Comparison of ENCODE assay signal across 27 cellular contexts in the genomic region with DNA sequence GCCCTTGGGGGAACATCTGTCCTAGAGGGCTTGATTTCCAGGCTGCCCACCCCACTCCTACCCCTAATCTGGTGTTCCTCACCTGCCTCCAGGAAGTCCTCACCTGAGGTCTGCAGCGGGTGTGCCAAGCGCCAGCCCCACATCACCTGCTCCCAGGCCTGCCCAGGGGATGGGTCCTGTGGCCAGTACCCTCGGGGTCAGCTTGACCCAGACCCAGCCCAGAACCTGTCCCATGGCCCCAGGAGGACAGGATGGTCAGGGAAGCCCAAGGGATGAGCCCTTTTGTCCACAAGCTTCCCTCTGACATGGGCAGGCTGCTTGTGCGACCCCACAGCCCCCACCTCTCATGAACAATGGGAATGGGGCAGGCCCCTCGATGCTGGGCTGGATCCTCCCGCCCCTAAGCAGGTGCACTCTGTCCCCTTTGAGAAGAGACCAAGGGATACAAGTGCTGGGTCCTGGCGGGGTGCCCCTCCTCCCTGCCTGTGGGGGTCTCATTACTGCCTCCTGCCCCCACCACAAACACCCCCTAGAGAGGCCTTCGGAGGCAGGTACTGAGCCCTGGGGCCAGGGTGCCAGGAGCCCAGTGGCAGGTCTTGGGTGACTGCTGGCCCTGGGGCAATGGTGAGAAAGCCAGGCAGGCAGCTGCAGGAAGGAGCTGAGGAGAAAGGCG. TPM values are rescaled to one million over a fixed set of nuclear protein-coding genes. Genes with fewer than 3 reads are reported as not detected.
"Had no signal": no experiment of that assay in that cellular context is flagged by ENCODE, and none has a peak within 500 bp of the region (broad histone marks: within the 10 kb centered on the region; RNA-seq: fewer than 3 reads in every experiment).

No MANE protein-coding gene starts in this region.

- H3K27me3 ChIP-seq: adrenal gland, colonic mucosa, dorsolateral prefrontal cortex, ovary, tibial artery had no signal

- DNase-seq: activated CD4-positive, alpha-beta T cell treated with anti-CD3 and anti-CD28 coated beads for 48 hours; activated naive CD4-positive, alpha-beta T cell; activated T-cell treated with anti-CD3 and anti-CD28 coated beads, Interleukin-2, amount 50 U/mL, for 1 hour; adrenal gland; colonic mucosa; effector memory CD8-positive, alpha-beta T cell; foreskin melanocyte; head of caudate nucleus; mammary epithelial cell; stimulated activated CD4-positive, alpha-beta T cell treated with anti-CD3 and anti-CD28 coated beads, Interleukin-2, amount 100 ng/mL, for 48 hours; stimulated activated CD8-positive, alpha-beta memory T cell treated with anti-CD3 and anti-CD28 coated beads, Interleukin-4, amount 100 ng/mL, for 48 hours; stimulated activated naive CD4-positive, alpha-beta T cell treated with Interleukin-2 at 50 U/mL for 16 hours; substantia nigra; tibial artery had no signal

- H3K27me3 Mint-ChIP-seq: activated naive CD8-positive, alpha-beta T cell; activated T-helper 17 cell treated with anti-CD3 and anti-CD28 coated beads, Interleukin-2, amount 50 U/mL, for 72 hours; central memory CD8-positive, alpha-beta T cell; effector memory CD8-positive, alpha-beta T cell; naive thymus-derived CD8-positive, alpha-beta T cell had no signal

- H3K27ac Mint-ChIP-seq: activated naive CD8-positive, alpha-beta T cell; activated T-helper 17 cell treated with anti-CD3 and anti-CD28 coated beads, Interleukin-2, amount 50 U/mL, for 72 hours; mesothelial cell of epicardium; T-helper 1 cell treated with Interleukin-12 subunit alpha and Interleukin-12 subunit beta and Interleukin-4 antibody, amounts not matched to agents 30 μg/mL and 1 μg/mL, for 36 hours had no signal

- H3K36me3 Mint-ChIP-seq: activated naive CD8-positive, alpha-beta T cell; naive thymus-derived CD8-positive, alpha-beta T cell had no signal

- H3K4me3 Mint-ChIP-seq: central memory CD8-positive, alpha-beta T cell had no signal

- H3K9me3 ChIP-seq: adrenal gland, colonic mucosa, ovary, tibial artery had no signal

- H3K4me3 ChIP-seq: adrenal gland, colonic mucosa, ovary, smooth muscle cell, tibial artery had no signal

- H3K36me3 ChIP-seq: colonic mucosa, ovary had no signal

- H3K9me3 Mint-ChIP-seq: activated T-helper 17 cell treated with anti-CD3 and anti-CD28 coated beads, Interleukin-2, amount 50 U/mL, for 72 hours; central memory CD8-positive, alpha-beta T cell; effector memory CD8-positive, alpha-beta T cell; mesothelial cell of epicardium; naive thymus-derived CD8-positive, alpha-beta T cell; T-helper 1 cell treated with Interleukin-12 subunit alpha and Interleukin-12 subunit beta and Interleukin-4 antibody, amounts not matched to agents 30 μg/mL and 1 μg/mL, for 36 hours had no signal

- H3K27ac ChIP-seq: adrenal gland, colonic mucosa, dorsolateral prefrontal cortex, ovary, tibial artery had no signal

- ATAC-seq: activated T-helper 17 cell treated with anti-CD3 and anti-CD28 coated beads, Interleukin-2, amount 50 U/mL, for 72 hours; effector memory CD8-positive, alpha-beta T cell; esophagus mucosa; left colon; naive thymus-derived CD8-positive, alpha-beta T cell; sciatic nerve had no signal

RNA-seq across cellular contexts. Expression of a gene that starts 13.4 kb away (rescaled TPM):
- total RNA-seq: SK-MEL-5 had no signal
- polyA plus RNA-seq: mammary epithelial cell had no signal
